Comparison of ENCODE assay signal across 1 cellular context in the genomic region with DNA sequence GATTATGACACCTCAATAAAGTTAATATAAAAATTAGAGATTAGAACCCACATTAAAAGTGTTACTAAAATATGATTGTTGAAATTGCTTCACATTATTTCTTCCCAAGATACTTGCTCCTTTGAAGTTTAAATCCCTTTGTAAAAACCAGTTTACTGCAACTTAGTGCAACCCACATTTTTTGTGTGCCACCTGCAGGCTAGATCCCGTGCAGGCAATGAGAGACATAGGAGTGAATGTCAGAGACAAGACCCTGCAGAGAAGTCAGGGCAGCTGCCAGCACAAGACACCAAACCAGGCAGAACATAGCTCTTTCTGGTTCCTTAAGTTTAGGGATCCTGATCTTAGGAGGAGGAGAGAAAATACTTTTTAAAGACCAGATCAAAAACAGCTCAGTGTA.
TF ChIP-seq lines count a peak whose summit lies in the region.

No MANE protein-coding gene starts in this region.

TF ChIP-seq in GM23338, 12 proteins besides CTCF, POLR2A, EP300 and RAD21 (continued from another document):
- TF ChIP-seq, protein P1, sequence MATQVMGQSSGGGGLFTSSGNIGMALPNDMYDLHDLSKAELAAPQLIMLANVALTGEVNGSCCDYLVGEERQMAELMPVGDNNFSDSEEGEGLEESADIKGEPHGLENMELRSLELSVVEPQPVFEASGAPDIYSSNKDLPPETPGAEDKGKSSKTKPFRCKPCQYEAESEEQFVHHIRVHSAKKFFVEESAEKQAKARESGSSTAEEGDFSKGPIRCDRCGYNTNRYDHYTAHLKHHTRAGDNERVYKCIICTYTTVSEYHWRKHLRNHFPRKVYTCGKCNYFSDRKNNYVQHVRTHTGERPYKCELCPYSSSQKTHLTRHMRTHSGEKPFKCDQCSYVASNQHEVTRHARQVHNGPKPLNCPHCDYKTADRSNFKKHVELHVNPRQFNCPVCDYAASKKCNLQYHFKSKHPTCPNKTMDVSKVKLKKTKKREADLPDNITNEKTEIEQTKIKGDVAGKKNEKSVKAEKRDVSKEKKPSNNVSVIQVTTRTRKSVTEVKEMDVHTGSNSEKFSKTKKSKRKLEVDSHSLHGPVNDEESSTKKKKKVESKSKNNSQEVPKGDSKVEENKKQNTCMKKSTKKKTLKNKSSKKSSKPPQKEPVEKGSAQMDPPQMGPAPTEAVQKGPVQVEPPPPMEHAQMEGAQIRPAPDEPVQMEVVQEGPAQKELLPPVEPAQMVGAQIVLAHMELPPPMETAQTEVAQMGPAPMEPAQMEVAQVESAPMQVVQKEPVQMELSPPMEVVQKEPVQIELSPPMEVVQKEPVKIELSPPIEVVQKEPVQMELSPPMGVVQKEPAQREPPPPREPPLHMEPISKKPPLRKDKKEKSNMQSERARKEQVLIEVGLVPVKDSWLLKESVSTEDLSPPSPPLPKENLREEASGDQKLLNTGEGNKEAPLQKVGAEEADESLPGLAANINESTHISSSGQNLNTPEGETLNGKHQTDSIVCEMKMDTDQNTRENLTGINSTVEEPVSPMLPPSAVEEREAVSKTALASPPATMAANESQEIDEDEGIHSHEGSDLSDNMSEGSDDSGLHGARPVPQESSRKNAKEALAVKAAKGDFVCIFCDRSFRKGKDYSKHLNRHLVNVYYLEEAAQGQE (IDR thresholded peaks at IDR 0.05; ENCODE audit: unreplicated experiment), result no peak
- TF ChIP-seq EZH2phosphoT487 (IDR thresholded peaks at IDR 0.05; ENCODE audit: unreplicated experiment) (no peak), ZNF114 (CRISPR knock-in tag; IDR thresholded peaks at IDR 0.05) (no peak)
